In the genomic region with DNA sequence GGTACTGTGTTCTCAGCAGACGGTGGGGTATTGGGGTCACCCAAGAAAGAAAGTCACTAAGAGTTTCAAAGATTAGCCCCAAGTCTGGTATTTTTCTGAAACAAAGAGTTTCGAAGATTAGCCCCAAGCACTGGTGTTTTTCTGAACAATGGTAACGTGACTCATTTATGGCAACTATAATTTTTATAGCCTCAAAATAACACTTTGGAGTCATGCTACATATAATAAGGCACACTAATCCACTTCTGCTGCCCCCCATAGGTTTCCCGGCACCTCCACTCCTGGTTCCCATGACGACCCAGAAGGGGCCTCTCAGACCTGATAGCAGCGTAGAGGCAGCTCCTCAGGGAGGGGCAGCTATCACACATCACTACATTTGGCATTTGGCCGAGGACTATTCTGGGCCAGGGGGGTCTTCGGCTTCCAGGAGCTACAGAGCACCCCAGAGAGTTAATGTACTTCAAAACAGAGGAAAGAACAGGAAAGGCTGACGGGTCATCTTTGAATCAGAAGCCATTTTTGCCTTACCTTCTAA, we compare ENCODE assay signal across 9 cellular contexts. TPM values are rescaled to one million over a fixed set of nuclear protein-coding genes. Genes with fewer than 3 reads are reported as not detected.
"Had no signal": no experiment of that assay in that cellular context is flagged by ENCODE, and none has a peak within 500 bp of the region (broad histone marks: within the 10 kb centered on the region; RNA-seq: fewer than 3 reads in every experiment).

No MANE protein-coding gene starts in this region.

- H3K4me1 ChIP-seq: testis had no signal

- H3K4me3 ChIP-seq: ovary, testis had no signal

- H3K9me3 ChIP-seq: ovary, testis had no signal

- H3K27me3 ChIP-seq: ovary, testis had no signal

- H3K36me3 ChIP-seq: ovary had no signal

- DNase-seq: amygdala; dermis blood vessel endothelial cell; immature natural killer cell; ovary; stimulated activated CD4-positive, alpha-beta T cell treated with anti-CD3 and anti-CD28 coated beads, Interleukin-4, amount 100 ng/mL, for 1 hour; stimulated activated CD8-positive, alpha-beta memory T cell treated with anti-CD3 and anti-CD28 coated beads, Interleukin-4, amount 100 ng/mL, for 48 hours; T-helper 2 cell; testis had no signal

- H3K27ac ChIP-seq: ovary, testis had no signal

RNA-seq across cellular contexts. Expression of a gene that starts 23.3 kb away (rescaled TPM):
- total RNA-seq: dermis blood vessel endothelial cell, epithelial cell of proximal tubule had no signal
